ENCODE assay signal across 19 cellular contexts in the genomic region with DNA sequence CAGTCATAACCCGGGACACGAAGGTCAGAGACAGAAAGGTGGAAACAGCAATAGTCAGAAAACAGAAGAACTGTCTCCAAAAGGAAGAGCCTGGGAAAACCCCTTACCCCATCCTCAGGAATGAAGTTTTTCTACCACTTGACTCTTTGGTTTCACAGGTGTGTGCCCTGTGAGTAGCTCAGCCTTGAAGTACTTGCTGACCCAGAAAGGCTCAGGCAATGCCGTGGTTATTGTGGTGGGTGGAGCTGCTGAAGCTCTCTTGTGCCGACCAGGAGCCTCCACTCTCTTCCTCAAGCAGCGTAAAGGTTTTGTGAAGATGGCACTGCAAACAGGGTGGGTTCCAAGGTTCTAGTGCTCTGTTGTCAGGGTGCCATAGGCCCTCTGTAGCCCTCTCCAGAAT. TPM values are rescaled to one million over a fixed set of nuclear protein-coding genes. Genes with fewer than 3 reads are reported as not detected.
DNase-seq lines count a peak whose midpoint lies in the region; TF ChIP-seq lines count a peak whose summit lies in the region.
"Had no signal": no experiment of that assay in that cellular context is flagged by ENCODE, and none has a peak within 500 bp of the region (broad histone marks: within the 10 kb centered on the region; RNA-seq: fewer than 3 reads in every experiment).

No MANE protein-coding gene starts in this region.

- intact Hi-C loops in thyroid gland (cut with DNase I), result no loop called here
- intact Hi-C loops in tibial artery (cut with DNase I; ENCODE audit: low total_unique reads), result no loop called here

- H3K9me3 ChIP-seq in thyroid gland, result no peaks in the 10 kb centered on the region
- no peaks in the 10 kb centered on the region for H3K9me3 ChIP-seq in tibial artery
- H3K9me3 ChIP-seq: HAP-1 had no signal

- H3K27me3 ChIP-seq in thyroid gland (no peaks in the 10 kb centered on the region), tibial artery (no peaks in the 10 kb centered on the region)

- no peak for TF ChIP-seq POLR2A in thyroid gland (IDR thresholded peaks at IDR 0.05)

- H3K36me3 ChIP-seq in thyroid gland (no peaks in the 10 kb centered on the region), tibial artery (no peaks in the 10 kb centered on the region)
- H3K36me3 ChIP-seq: HAP-1 had no signal

- peak; percentile 57 for DNase-seq in DMS53 (lab: John Stamatoyannopoulos, UW)
- DNase-seq in DMS53 treated with DMSO at 0.1 percent for 48 hours (lab: John Stamatoyannopoulos, UW; ENCODE audit: unreplicated experiment), result no peak
- DNase-seq in glomerular visceral epithelial cell (ENCODE audit: extremely low spot score), result peak; percentile 47
- peak; percentile 45 to 52 for DNase-seq in thyroid gland
- no peak for DNase-seq in tibial artery
- DNase-seq in HuH-7 (ENCODE audit: low spot score), result no peak
- DNase-seq: ACHN; C1 segment of cervical spinal cord; Calu3; CD4-positive, alpha-beta memory T cell; COR-L47; DMS79; EL; GDM1; GOT3; HFFc6 had no signal

- 61 to 88% methylated on average over 2 to 4 of the region's 5 CpGs for WGBS in thyroid gland, 2 donors

- H3K4me1 ChIP-seq in thyroid gland (no peaks in the 10 kb centered on the region), tibial artery (no peaks in the 10 kb centered on the region)

- H3K27ac ChIP-seq in thyroid gland (no peak overlapping the region), tibial artery (no peak overlapping the region)
- H3K27ac ChIP-seq: 22Rv1 had no signal

- no peak for TF ChIP-seq CTCF in thyroid gland (IDR thresholded peaks at IDR 0.05)
- no peak for TF ChIP-seq CTCF in tibial artery (IDR thresholded peaks at IDR 0.05)

- no peak overlapping the region for H3K4me3 ChIP-seq in thyroid gland (replicated peaks in 1 of 3)
- no peak overlapping the region for H3K4me3 ChIP-seq in tibial artery
- H3K4me3 ChIP-seq: GM12878, HAP-1 had no signal

RNA-seq across cellular contexts. Expression of gene DGAT2L6, which starts 24.4 kb away (rescaled TPM):
- total RNA-seq in thyroid gland, result not detected
- total RNA-seq: Calu3; CD4-positive, alpha-beta memory T cell; HFFc6 had no signal

RNA-seq across cellular contexts. Expression of gene AWAT1, which starts 32.7 kb away (rescaled TPM):
- not detected for total RNA-seq in thyroid gland
- total RNA-seq: Calu3; CD4-positive, alpha-beta memory T cell; GM12878; HFFc6 had no signal

RNA-seq across cellular contexts. Expression of gene P2RY4, which starts 58.3 kb away (rescaled TPM):
- 1 to 10 TPM in 1 of 4 donors, under 1 TPM in 1, not detected in 2; 0.56 to 1.6 TPM for total RNA-seq in thyroid gland
- total RNA-seq: Calu3, HFFc6 had no signal

Comparison
In these comparisons a context has a peak if more than half of its experiments do, and no peak if none do; other contexts are left out.
1. DNase-seq: peak in DMS53 (single experiment), glomerular visceral epithelial cell (single experiment) and thyroid gland (2 of 2); none in DMS53 treated with DMSO at 0.1 percent for 48 hours (single experiment), tibial artery (0 of 2) and HuH-7 (single experiment).